Comparison of ENCODE assay signal across 7 cellular contexts in genomic region chr2:126656311-126657145, GRCh38. TPM values are rescaled to one million over a fixed set of nuclear protein-coding genes. Genes with fewer than 3 reads are reported as not detected.
DNase-seq lines count a peak whose midpoint lies in the region; ATAC-seq and TF ChIP-seq lines count a peak whose summit lies in the region.

No MANE protein-coding gene starts in this region.

- H3K9me3 Mint-ChIP-seq in activated B cell treated with CpG ODN at 0.5 μM for 24 hours = peaks cover under 1% of the 10 kb centered on the region
- H3K9me3 Mint-ChIP-seq in dendritic cell treated with granulocyte-macrophage colony-stimulating factor and Interleukin-4, amounts not matched to agents 40 ng/mL and 50 ng/mL, for 4 days = no peaks in the 10 kb centered on the region
- H3K9me3 Mint-ChIP-seq in stimulated activated naive CD8-positive, alpha-beta T cell treated with anti-CD3 and anti-CD28 coated beads, Interleukin-15, amount 100 ng/mL, for 72 hours = no peaks in the 10 kb centered on the region

- peak overlapping the region; percentile 94 for H3K4me3 Mint-ChIP-seq in activated B cell treated with CpG ODN at 0.5 μM for 24 hours
- peak overlapping the region; percentile 85 for H3K4me3 Mint-ChIP-seq in dendritic cell treated with granulocyte-macrophage colony-stimulating factor and Interleukin-4, amounts not matched to agents 40 ng/mL and 50 ng/mL, for 4 days
- peak overlapping the region; percentile 97 to 98 for H3K4me3 Mint-ChIP-seq in stimulated activated naive CD8-positive, alpha-beta T cell treated with anti-CD3 and anti-CD28 coated beads, Interleukin-15, amount 100 ng/mL, for 72 hours

- no peaks in the 10 kb centered on the region for H3K36me3 ChIP-seq in lower lobe of right lung

- H3K4me1 Mint-ChIP-seq in activated B cell treated with CpG ODN at 0.5 μM for 24 hours = peaks cover 56% of the 10 kb centered on the region
- H3K4me1 Mint-ChIP-seq in dendritic cell treated with granulocyte-macrophage colony-stimulating factor and Interleukin-4, amounts not matched to agents 40 ng/mL and 50 ng/mL, for 4 days (ENCODE audit: low read depth) = peaks cover 70% of the 10 kb centered on the region
- H3K4me1 Mint-ChIP-seq in stimulated activated naive CD8-positive, alpha-beta T cell treated with anti-CD3 and anti-CD28 coated beads, Interleukin-15, amount 100 ng/mL, for 72 hours = peaks cover 63% of the 10 kb centered on the region

- ATAC-seq in HG03103 (IDR thresholded peaks at IDR 0.05; ENCODE audit: low read depth, unreplicated experiment) = peak; percentile 26
- ATAC-seq in activated B cell treated with CpG ODN at 0.5 μM for 24 hours (ENCODE audit: low read depth) = peak; percentile 36
- peak; percentile 37 to 42 for ATAC-seq in lower lobe of right lung
- peak; percentile 22 for ATAC-seq in stimulated activated naive CD8-positive, alpha-beta T cell treated with anti-CD3 and anti-CD28 coated beads, Interleukin-15, amount 100 ng/mL, for 72 hours

- no peaks in the 10 kb centered on the region for H3K9me3 ChIP-seq in lower lobe of right lung

- intact Hi-C loops in activated B cell treated with CpG ODN at 0.5 μM for 24 hours (cut with micrococcal nuclease) = loop anchor here (1.0 to 5.0 kb wide), 7 partner anchors 8 to 1660 kb away; partner anchors contain the start of gene SAP130
- intact Hi-C loops in dendritic cell treated with granulocyte-macrophage colony-stimulating factor and Interleukin-4, amounts not matched to agents 40 ng/mL and 50 ng/mL, for 4 days (cut with micrococcal nuclease) = loop anchor here (5.0 kb wide), 1 partner anchor 121 kb away; no protein-coding TSS in a partner anchor
- intact Hi-C loops in lower lobe of right lung (cut with DNase I) = no loop called here

- DNase-seq in GM19238 (ENCODE audit: insufficient read length, low spot score) = peak; percentile 42
- peak; percentile 47 for DNase-seq in activated B cell treated with CpG ODN at 0.5 μM for 24 hours
- peak; percentile 70 for DNase-seq in lower lobe of right lung
- peak; percentile 45 to 48 for DNase-seq in stimulated activated naive CD8-positive, alpha-beta T cell treated with anti-CD3 and anti-CD28 coated beads, Interleukin-15, amount 100 ng/mL, for 72 hours
- no peak for DNase-seq in NCI-H1694 (lab: John Stamatoyannopoulos, UW)

- peak overlapping the region; percentile 96 for H3K27ac ChIP-seq in lower lobe of right lung

- CTCF ChIA-PET in activated B cell treated with CpG ODN at 0.5 μM for 24 hours (lab: Charles Lee) = interaction anchor here (1.5 kb wide), 1 partner anchor 128 kb away, joined by 4 read pairs; no protein-coding TSS in a partner anchor

- H3K27ac Mint-ChIP-seq in activated B cell treated with CpG ODN at 0.5 μM for 24 hours = peak overlapping the region; percentile 94
- peak overlapping the region; percentile 73 for H3K27ac Mint-ChIP-seq in dendritic cell treated with granulocyte-macrophage colony-stimulating factor and Interleukin-4, amounts not matched to agents 40 ng/mL and 50 ng/mL, for 4 days
- H3K27ac Mint-ChIP-seq in stimulated activated naive CD8-positive, alpha-beta T cell treated with anti-CD3 and anti-CD28 coated beads, Interleukin-15, amount 100 ng/mL, for 72 hours = peak overlapping the region; percentile 99 to 100

- peaks cover 63% of the 10 kb centered on the region for H3K4me1 ChIP-seq in lower lobe of right lung

- H3K27me3 Mint-ChIP-seq in activated B cell treated with CpG ODN at 0.5 μM for 24 hours = no peaks in the 10 kb centered on the region
- peaks cover 5% of the 10 kb centered on the region for H3K27me3 Mint-ChIP-seq in dendritic cell treated with granulocyte-macrophage colony-stimulating factor and Interleukin-4, amounts not matched to agents 40 ng/mL and 50 ng/mL, for 4 days
- no peaks in the 10 kb centered on the region for H3K27me3 Mint-ChIP-seq in stimulated activated naive CD8-positive, alpha-beta T cell treated with anti-CD3 and anti-CD28 coated beads, Interleukin-15, amount 100 ng/mL, for 72 hours

- POLR2A ChIA-PET in activated B cell treated with CpG ODN at 0.5 μM for 24 hours (lab: Charles Lee) = interaction anchor here (1.0 to 1.9 kb wide), 2 partner anchors 11 to 13 kb away, joined by 3 to 6 read pairs; no protein-coding TSS in a partner anchor

- TF ChIP-seq CTCF in activated B cell treated with CpG ODN at 0.5 μM for 24 hours (IDR thresholded peaks at IDR 0.05) (no peak), lower lobe of right lung (IDR thresholded peaks at IDR 0.05) (no peak)

- no peaks in the 10 kb centered on the region for H3K27me3 ChIP-seq in lower lobe of right lung (ENCODE audit: low read depth)

- peaks cover 9% of the 10 kb centered on the region for H3K36me3 Mint-ChIP-seq in activated B cell treated with CpG ODN at 0.5 μM for 24 hours (ENCODE audit: low read depth)
- H3K36me3 Mint-ChIP-seq in dendritic cell treated with granulocyte-macrophage colony-stimulating factor and Interleukin-4, amounts not matched to agents 40 ng/mL and 50 ng/mL, for 4 days (ENCODE audit: low read depth) = no peaks in the 10 kb centered on the region

- H3K4me3 ChIP-seq in lower lobe of right lung = peak overlapping the region; percentile 71

RNA-seq across cellular contexts. Expression of gene GYPC, which starts 0.6 kb away (rescaled TPM):
- total RNA-seq in activated B cell treated with CpG ODN at 0.5 μM for 24 hours (48.1 and 50.1 TPM in 2 replicates), lower lobe of right lung (92.6 TPM)
